Comparison of ENCODE assay signal across 9 cellular contexts in the genomic region with DNA sequence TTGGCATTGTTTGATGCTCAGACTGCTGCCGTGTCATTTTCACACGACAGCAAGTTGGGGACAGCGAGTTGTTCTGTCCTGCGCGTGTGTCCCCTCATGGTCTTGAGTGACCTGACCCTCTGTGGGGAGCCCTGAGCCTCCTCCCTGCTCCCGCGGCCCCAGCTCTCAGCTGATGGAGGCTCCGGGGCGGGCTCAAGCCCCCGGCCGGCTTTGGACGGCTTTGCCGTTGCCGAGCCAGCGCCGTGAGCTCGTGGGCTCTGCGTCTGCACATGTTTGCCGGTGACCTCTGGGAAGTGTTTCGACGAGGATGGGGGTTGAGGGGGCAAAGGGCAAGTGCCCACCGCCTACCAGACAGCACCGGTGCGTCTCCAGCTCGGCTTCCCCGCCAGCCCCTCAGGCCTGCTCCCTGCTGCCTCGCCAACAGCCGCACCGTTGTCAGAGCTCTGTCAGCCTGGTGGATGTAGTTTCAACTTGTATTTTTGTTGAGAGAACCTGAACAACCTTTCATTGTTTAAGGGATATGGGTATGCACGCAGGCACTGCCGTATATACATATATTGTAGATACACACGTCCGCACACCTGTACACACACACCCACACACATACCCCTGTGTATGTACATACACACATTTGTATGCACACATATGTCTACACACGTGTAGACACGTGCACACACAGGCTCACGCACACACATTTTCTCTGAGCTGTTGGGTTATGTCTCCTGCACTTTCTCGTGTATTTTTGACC. TPM values are rescaled to one million over a fixed set of nuclear protein-coding genes. Genes with fewer than 3 reads are reported as not detected.
DNase-seq lines count a peak whose midpoint lies in the region; ATAC-seq and TF ChIP-seq lines count a peak whose summit lies in the region.
"Had no signal": no experiment of that assay in that cellular context is flagged by ENCODE, and none has a peak within 500 bp of the region (broad histone marks: within the 10 kb centered on the region; RNA-seq: fewer than 3 reads in every experiment).

No MANE protein-coding gene starts in this region.

- WGBS in esophagus muscularis mucosa = 86% methylated on average over 21 of the region's 37 CpGs

- H3K36me3 ChIP-seq in NT2/D1 (ENCODE audit: insufficient read depth, insufficient read length, low read length) = no peaks in the 10 kb centered on the region
- no peaks in the 10 kb centered on the region for H3K36me3 ChIP-seq in esophagus muscularis mucosa

- intact Hi-C loops in esophagus muscularis mucosa (cut with DNase I) = no loop called here
- intact Hi-C loops in sciatic nerve (cut with DNase I) = no loop called here

- TF ChIP-seq CTCF in esophagus muscularis mucosa (IDR thresholded peaks at IDR 0.05) = no peak

- TF ChIP-seq POLR2A in esophagus muscularis mucosa (IDR thresholded peaks at IDR 0.05; ENCODE audit: low read depth) (no peak), erythroblast (IDR thresholded peaks at IDR 0.05; ENCODE audit: low read length) (no peak)

- peak overlapping the region in 2 of 4 donors; percentile 76 to 78 for H3K27ac ChIP-seq in esophagus muscularis mucosa (replicated peaks in 1 of 4)

- H3K27me3 ChIP-seq in NT2/D1 (ENCODE audit: insufficient read depth, insufficient read length) (peaks cover 12% of the 10 kb centered on the region), esophagus muscularis mucosa (no peaks in the 10 kb centered on the region)

- no peak for ATAC-seq in sciatic nerve
- no peak for ATAC-seq in GM21423 (IDR thresholded peaks at IDR 0.05; ENCODE audit: unreplicated experiment)

- H3K4me1 ChIP-seq in NT2/D1 (ENCODE audit: insufficient read depth, insufficient read length) = peaks cover 10% of the 10 kb centered on the region
- peaks cover 11 to 35% (median 26%) of the 10 kb centered on the region in 4 donors for H3K4me1 ChIP-seq in esophagus muscularis mucosa

- DNase-seq in GM03348 (ENCODE audit: low spot score) = peak; percentile 5
- no peak for DNase-seq in NT2/D1 (ENCODE audit: low read depth, low spot score)
- no peak for DNase-seq in esophagus muscularis mucosa (ENCODE audit: extremely low spot score)
- DNase-seq in sciatic nerve (ENCODE audit: low spot score) = peak; percentile 59
- DNase-seq in erythroblast (lab: John Stamatoyannopoulos, UW) = no peak
- DNase-seq in NCI-H1417 treated with DMSO at 0.1 percent for 48 hours (lab: John Stamatoyannopoulos, UW) = no peak
- no peak for DNase-seq in NCI-H82 (lab: John Stamatoyannopoulos, UW)
- DNase-seq: occipital lobe had no signal

- H3K9ac ChIP-seq in NT2/D1 (ENCODE audit: insufficient read length, low read depth) = peak overlapping the region; percentile 69

- TF ChIP-seq EP300 in esophagus muscularis mucosa (IDR thresholded peaks at IDR 0.05) = no peak

- no peak overlapping the region for H3K4me3 ChIP-seq in NT2/D1 (ENCODE audit: insufficient read length, low read depth)
- peak overlapping the region; percentile 51 to 65 (median 54) for H3K4me3 ChIP-seq in esophagus muscularis mucosa

- H3K9me3 ChIP-seq in NT2/D1 (ENCODE audit: insufficient read depth, low read length) = no peaks in the 10 kb centered on the region
- no peaks in the 10 kb centered on the region for H3K9me3 ChIP-seq in esophagus muscularis mucosa

RNA-seq across cellular contexts. Expression of a gene that starts 13.7 kb away (rescaled TPM):
- 1 to 10 TPM in 2 of 4 donors, under 1 TPM in 2; 0.11 to 2.5 (median 1.2) TPM for total RNA-seq in esophagus muscularis mucosa
- total RNA-seq in sciatic nerve = 0.27 TPM
- total RNA-seq: occipital lobe had no signal

RNA-seq across cellular contexts. Expression of a gene that starts 24.5 kb away (rescaled TPM):
- under 1 TPM in 1 of 4 donors, not detected in 3; 0.17 TPM for total RNA-seq in esophagus muscularis mucosa
- not detected for total RNA-seq in sciatic nerve

RNA-seq across cellular contexts. Expression of a gene that starts 36.0 kb away (rescaled TPM):
- total RNA-seq in esophagus muscularis mucosa (1 to 10 TPM in 2 of 4 donors, not detected in 2; 1.5 to 5.4 TPM), sciatic nerve (not detected)

Comparison
In these comparisons a context has a peak if more than half of its experiments do, and no peak if none do; other contexts are left out.
1. DNase-seq: peak in GM03348 (single experiment) and sciatic nerve (single experiment); none in NT2/D1 (single experiment), esophagus muscularis mucosa (single experiment), erythroblast (0 of 2), NCI-H1417 treated with DMSO at 0.1 percent for 48 hours (single experiment) and NCI-H82 (single experiment).